ENCODE assay signal across 8 cellular contexts in genomic region chr20:57657537-57658446, GRCh38. TPM values are rescaled to one million over a fixed set of nuclear protein-coding genes. Genes with fewer than 3 reads are reported as not detected.
DNase-seq lines count a peak whose midpoint lies in the region; ATAC-seq and TF ChIP-seq lines count a peak whose summit lies in the region.

No MANE protein-coding gene starts in this region.

- in situ Hi-C loops in gastrocnemius medialis (cut with MboI; ENCODE audit: low sequenced_read_pairs in 4 of 4): loop anchor here in 3 of 4 donors (10.0 kb wide), 3 partner anchors 97 to 527 kb away; no protein-coding TSS in a partner anchor

- H3K4me3 ChIP-seq in epithelial cell of esophagus (ENCODE audit: low read length) (no peak overlapping the region), gastrocnemius medialis (no peak overlapping the region)

- no peak for TF ChIP-seq CTCF in epithelial cell of esophagus (IDR thresholded peaks at IDR 0.05; ENCODE audit: insufficient read depth, low read depth, low read length, missing control alignments)
- TF ChIP-seq CTCF in gastrocnemius medialis (IDR thresholded peaks at IDR 0.05 in 4 of 5, conservative IDR thresholded peaks at IDR 0.05 in 1 of 5): no peak

- H3K4me1 ChIP-seq in gastrocnemius medialis: peaks cover 3 to 8% of the 10 kb centered on the region in 2 donors

- no peak for TF ChIP-seq POLR2A in gastrocnemius medialis (IDR thresholded peaks at IDR 0.05)

- peak; percentile 62 to 82 for ATAC-seq in gastrocnemius medialis
- no peak for ATAC-seq in GM21367 (IDR thresholded peaks at IDR 0.05; ENCODE audit: unreplicated experiment)

- no peaks in the 10 kb centered on the region for H3K27me3 ChIP-seq in gastrocnemius medialis

- H3K36me3 ChIP-seq in gastrocnemius medialis: no peaks in the 10 kb centered on the region

- peak; percentile 2 for DNase-seq in GM19238 (ENCODE audit: insufficient read length, low spot score)
- peak; percentile 42 for DNase-seq in activated CD4-positive, alpha-beta T cell treated with anti-CD3 and anti-CD28 coated beads for 48 hours
- peak; percentile 84 for DNase-seq in epithelial cell of esophagus (ENCODE audit: low read depth)
- DNase-seq in gastrocnemius medialis: peak; percentile 57 to 66
- no peak for DNase-seq in NCI-H748 treated with DMSO at 0.1 percent for 48 hours (lab: John Stamatoyannopoulos, UW)
- no peak for DNase-seq in NCI-H2227 treated with DMSO at 0.1 percent for 48 hours (lab: John Stamatoyannopoulos, UW)
- no peak for DNase-seq in AG08396 (ENCODE audit: low spot score)

- intact Hi-C loops in gastrocnemius medialis (cut with DNase I; ENCODE audit: low total_unique reads): loop anchor here (5.0 to 10.0 kb wide), 2 partner anchors 90 to 547 kb away; no protein-coding TSS in a partner anchor

- no peaks in the 10 kb centered on the region for H3K9me3 ChIP-seq in gastrocnemius medialis

- peak overlapping the region; percentile 4 to 77 (median 32) for H3K27ac ChIP-seq in gastrocnemius medialis

RNA-seq across cellular contexts. Expression of gene ZBP1, which starts 37.6 kb away (rescaled TPM):
- total RNA-seq in gastrocnemius medialis: not detected

RNA-seq across cellular contexts. Expression of gene PMEPA1, which starts 52.0 kb away (rescaled TPM):
- total RNA-seq in gastrocnemius medialis: 1 to 10 TPM; 1.5 to 8.1 (median 5.8) TPM

Comparison
In these comparisons a context has a peak if more than half of its experiments do, and no peak if none do; other contexts are left out.
1. DNase-seq: peak in GM19238 (single experiment), activated CD4-positive, alpha-beta T cell treated with anti-CD3 and anti-CD28 coated beads for 48 hours (single experiment), epithelial cell of esophagus (single experiment) and gastrocnemius medialis (2 of 2); none in NCI-H748 treated with DMSO at 0.1 percent for 48 hours (single experiment), NCI-H2227 treated with DMSO at 0.1 percent for 48 hours (single experiment) and AG08396 (single experiment).